15 cellular contexts compared by ENCODE assay signal in genomic region chr16:84367750-84368320, GRCh38. TPM values are rescaled to one million over a fixed set of nuclear protein-coding genes. Genes with fewer than 3 reads are reported as not detected.
DNase-seq lines count a peak whose midpoint lies in the region; ATAC-seq and TF ChIP-seq lines count a peak whose summit lies in the region.
"Had no signal": no experiment of that assay in that cellular context is flagged by ENCODE, and none has a peak within 500 bp of the region (broad histone marks: within the 10 kb centered on the region; RNA-seq: fewer than 3 reads in every experiment).

No MANE protein-coding gene starts in this region.

- H3K27ac Mint-ChIP-seq in CD8-positive, alpha-beta memory T cell = no peak overlapping the region
- H3K27ac Mint-ChIP-seq: activated naive CD4-positive, alpha-beta T cell treated with anti-CD3 and anti-CD28 coated beads for 36 hours; dendritic cell treated with granulocyte-macrophage colony-stimulating factor and Interleukin-4, amounts not matched to agents 40 ng/mL and 50 ng/mL, for 4 days; natural killer cell had no signal

- H3K36me3 Mint-ChIP-seq in CD8-positive, alpha-beta memory T cell = peaks cover 0 to 1% (median 0%) of the 10 kb centered on the region in 3 donors
- H3K36me3 Mint-ChIP-seq: natural killer cell had no signal

- H3K27me3 ChIP-seq in foreskin keratinocyte (peaks cover 50% of the 10 kb centered on the region), osteoblast (ENCODE audit: insufficient read depth, low read length) (peaks cover 55% of the 10 kb centered on the region)
- H3K27me3 ChIP-seq in CD8-positive, alpha-beta memory T cell (ENCODE audit: insufficient read depth, low read length, poor library complexity, severe bottlenecking) = peaks cover 19% of the 10 kb centered on the region

- no peak overlapping the region for H3K27ac ChIP-seq in foreskin keratinocyte
- H3K27ac ChIP-seq in osteoblast (ENCODE audit: low read depth, low read length) = no peak overlapping the region
- H3K27ac ChIP-seq in CD8-positive, alpha-beta memory T cell (ENCODE audit: low read depth, low read length) = no peak overlapping the region
- H3K27ac ChIP-seq: HL-60 had no signal

- H3K4me3 ChIP-seq in osteoblast (ENCODE audit: insufficient read depth, low read length) = no peak overlapping the region
- H3K4me3 ChIP-seq in CD8-positive, alpha-beta memory T cell (ENCODE audit: low read length) = no peak overlapping the region

- H3K4me2 ChIP-seq in osteoblast (ENCODE audit: insufficient read depth, low read length) = no peak overlapping the region

- CTCF ChIA-PET in CD8-positive, alpha-beta memory T cell (lab: Charles Lee) = no interaction called here

- no peaks in the 10 kb centered on the region for H3K9me3 ChIP-seq in osteoblast (ENCODE audit: low read depth, low read length)
- no peaks in the 10 kb centered on the region for H3K9me3 ChIP-seq in CD8-positive, alpha-beta memory T cell (ENCODE audit: low read length)

- H3K79me2 ChIP-seq in osteoblast (ENCODE audit: insufficient read depth, low read length) = no peaks in the 10 kb centered on the region

- H3K9me3 Mint-ChIP-seq in CD8-positive, alpha-beta memory T cell = no peaks in the 10 kb centered on the region
- H3K9me3 Mint-ChIP-seq: activated naive CD4-positive, alpha-beta T cell treated with anti-CD3 and anti-CD28 coated beads for 36 hours; dendritic cell treated with granulocyte-macrophage colony-stimulating factor and Interleukin-4, amounts not matched to agents 40 ng/mL and 50 ng/mL, for 4 days; natural killer cell had no signal

- no peaks in the 10 kb centered on the region for H4K20me1 ChIP-seq in osteoblast (ENCODE audit: insufficient read depth, low read length)

- POLR2A ChIA-PET in CD8-positive, alpha-beta memory T cell (lab: Charles Lee) = no interaction called here

- peaks cover 25 to 64% of the 10 kb centered on the region in 2 donors for H3K27me3 Mint-ChIP-seq in CD8-positive, alpha-beta memory T cell

- H3K4me3 Mint-ChIP-seq in CD8-positive, alpha-beta memory T cell = no peak overlapping the region
- H3K4me3 Mint-ChIP-seq: dendritic cell treated with granulocyte-macrophage colony-stimulating factor and Interleukin-4, amounts not matched to agents 40 ng/mL and 50 ng/mL, for 4 days; natural killer cell had no signal

- no peaks in the 10 kb centered on the region for H3K4me1 ChIP-seq in foreskin keratinocyte
- H3K4me1 ChIP-seq in osteoblast (ENCODE audit: insufficient read depth, low read length) = no peaks in the 10 kb centered on the region
- H3K4me1 ChIP-seq in CD8-positive, alpha-beta memory T cell (ENCODE audit: insufficient read depth, low read length) = no peaks in the 10 kb centered on the region

- H2AFZ ChIP-seq in osteoblast (ENCODE audit: low read length) = no peak overlapping the region

- TF ChIP-seq CTCF in foreskin keratinocyte (conservative IDR thresholded peaks at IDR 0.05) (no peak), osteoblast (IDR thresholded peaks at IDR 0.05; ENCODE audit: extremely low read depth, low read depth, low read length) (no peak)

- no peaks in the 10 kb centered on the region for H3K36me3 ChIP-seq in osteoblast (ENCODE audit: insufficient read depth, low read length)
- no peaks in the 10 kb centered on the region for H3K36me3 ChIP-seq in CD8-positive, alpha-beta memory T cell (ENCODE audit: insufficient read depth, low read length)

- peak; percentile 61 for DNase-seq in DMS79 treated with DMSO at 0.1 percent for 48 hours (lab: John Stamatoyannopoulos, UW)
- DNase-seq in NCI-H345 (lab: John Stamatoyannopoulos, UW) = peak; percentile 42
- no peak for DNase-seq in foreskin keratinocyte
- peak; percentile 65 for DNase-seq in osteoblast (ENCODE audit: insufficient read length, low spot score, missing footprints)
- DNase-seq in CD8-positive, alpha-beta memory T cell = no peak
- no peak for DNase-seq in EL
- DNase-seq in GM19238 (ENCODE audit: insufficient read length, low spot score) = no peak
- DNase-seq: activated CD4-positive, alpha-beta T cell treated with anti-CD3 and anti-CD28 coated beads for 48 hours; activated naive CD4-positive, alpha-beta T cell treated with anti-CD3 and anti-CD28 coated beads for 36 hours; natural killer cell; stimulated activated CD4-positive, alpha-beta T cell treated with anti-CD3 and anti-CD28 coated beads, Interleukin-4, amount 100 ng/mL, for 1 hour had no signal

- ATAC-seq in foreskin keratinocyte (peak; percentile 42), GM19351 (IDR thresholded peaks at IDR 0.05; ENCODE audit: unreplicated experiment) (no peak)

- peaks cover 2 to 8% (median 4%) of the 10 kb centered on the region in 3 donors for H3K4me1 Mint-ChIP-seq in CD8-positive, alpha-beta memory T cell
- H3K4me1 Mint-ChIP-seq: natural killer cell had no signal

RNA-seq across cellular contexts. Expression of gene ATP2C2, which starts 0.5 kb away (rescaled TPM):
- total RNA-seq in foreskin keratinocyte (0.17 and 0.25 TPM in 2 replicates), osteoblast (not detected in 2 replicates)
- polyA plus RNA-seq in foreskin keratinocyte = 0.10 TPM in 2 replicates
- not detected for total RNA-seq in CD8-positive, alpha-beta memory T cell
- polyA plus RNA-seq in CD8-positive, alpha-beta memory T cell = not detected
- total RNA-seq: activated naive CD4-positive, alpha-beta T cell treated with anti-CD3 and anti-CD28 coated beads for 36 hours; natural killer cell; subcutaneous adipose tissue had no signal

Comparison
In these comparisons a context has a peak if more than half of its experiments do, and no peak if none do; other contexts are left out.
1. DNase-seq: peak in DMS79 treated with DMSO at 0.1 percent for 48 hours (single experiment), NCI-H345 (single experiment) and osteoblast (single experiment); none in foreskin keratinocyte (0 of 2), CD8-positive, alpha-beta memory T cell (0 of 5), EL (single experiment) and GM19238 (single experiment).